8 cellular contexts compared by ENCODE assay signal in the genomic region with DNA sequence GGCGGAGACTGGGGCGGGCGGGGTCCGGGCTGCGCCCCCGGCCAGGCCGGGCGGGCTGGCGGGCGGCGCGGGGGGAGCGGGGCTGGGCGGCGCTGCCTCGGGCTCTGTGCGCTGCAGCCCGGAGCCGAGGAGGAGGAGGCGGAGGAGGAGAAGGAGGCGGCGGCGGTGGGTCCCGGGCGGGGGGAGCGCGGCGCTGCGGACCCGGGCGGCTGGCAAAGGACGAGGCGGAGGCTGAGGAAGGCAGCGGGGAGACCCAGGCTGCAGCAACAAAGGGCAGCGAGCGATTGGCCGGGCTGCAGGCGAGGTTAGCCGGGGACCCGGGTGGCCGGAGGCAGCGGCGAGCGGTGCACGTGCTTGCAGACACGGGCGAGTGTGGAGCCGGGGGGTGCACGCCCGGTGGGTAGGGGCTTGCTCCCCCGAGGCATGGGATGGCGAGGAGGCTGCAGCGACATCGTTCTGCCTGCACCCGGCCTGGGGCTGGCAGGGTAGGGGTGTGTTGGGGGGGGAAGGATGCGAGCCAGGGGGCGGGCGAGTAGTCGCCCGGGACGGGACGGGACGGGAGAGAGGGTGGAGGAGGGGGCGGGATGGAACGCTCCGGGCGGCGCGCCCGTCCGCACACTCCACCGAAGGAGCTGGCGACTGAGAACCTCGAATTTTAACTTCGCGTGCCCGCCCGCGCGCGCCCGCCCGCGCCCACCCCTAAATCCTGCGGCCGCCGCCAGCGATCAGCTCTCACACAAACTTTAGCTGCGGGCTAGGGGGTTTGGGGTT. TPM values are rescaled to one million over a fixed set of nuclear protein-coding genes. Genes with fewer than 3 reads are reported as not detected.
DNase-seq lines count a peak whose midpoint lies in the region; ATAC-seq and TF ChIP-seq lines count a peak whose summit lies in the region.

No MANE protein-coding gene starts in this region.

- peak overlapping the region; percentile 26 to 90 for H3K4me3 ChIP-seq in CD4-positive, alpha-beta memory T cell (ENCODE audit: low read length in 2 of 2)

- H3K4me3 Mint-ChIP-seq in CD4-positive, alpha-beta memory T cell: peak overlapping the region; percentile 87 to 96 (median 94)

- CTCF ChIA-PET in CD4-positive, alpha-beta memory T cell (lab: Charles Lee; ENCODE audit: partially characterized antibody): interaction anchor here (0.6 to 1.0 kb wide), 3 partner anchors 12 to 239 kb away, joined by 3 to 4 read pairs (median 3); no protein-coding TSS in a partner anchor

- intact Hi-C loops in CD4-positive, alpha-beta memory T cell (cut with micrococcal nuclease): loop anchor here (1.0 to 10.0 kb wide), 14 partner anchors 29 to 1578 kb away; partner anchors contain the start of genes ADK, CHCHD1, DNAJC9 and SAMD8

- no peaks in the 10 kb centered on the region for H3K36me3 ChIP-seq in CD4-positive, alpha-beta memory T cell (ENCODE audit: insufficient read depth, low read length)

- H3K36me3 Mint-ChIP-seq in CD4-positive, alpha-beta memory T cell: peaks cover 5 to 12% of the 10 kb centered on the region in 2 donors

- H3K27ac ChIP-seq in CD4-positive, alpha-beta memory T cell (ENCODE audit: low read depth, low read length): peak overlapping the region; percentile 61

- H3K4me1 Mint-ChIP-seq in CD4-positive, alpha-beta memory T cell: peaks cover 55 to 75% (median 59%) of the 10 kb centered on the region in 4 donors

- no peak for TF ChIP-seq CTCF in omental fat pad (IDR thresholded peaks at IDR 0.05)

- no peaks in the 10 kb centered on the region for H3K9me3 ChIP-seq in CD4-positive, alpha-beta memory T cell (ENCODE audit: control insufficient read depth in 1 of 2, low read length in 2 of 2)

- H3K4me1 ChIP-seq in CD4-positive, alpha-beta memory T cell (ENCODE audit: insufficient read depth, low read length): peaks cover 49% of the 10 kb centered on the region

- peak; percentile 0 for ATAC-seq in GM21423 (IDR thresholded peaks at IDR 0.05; ENCODE audit: unreplicated experiment)
- ATAC-seq in omental fat pad (ENCODE audit: low FRiP score): peak; percentile 18
- no peak for ATAC-seq in HG02623 (IDR thresholded peaks at IDR 0.05; ENCODE audit: unreplicated experiment)
- ATAC-seq in HG03442 (IDR thresholded peaks at IDR 0.05; ENCODE audit: unreplicated experiment): no peak

- POLR2A ChIA-PET in CD4-positive, alpha-beta memory T cell (lab: Charles Lee; ENCODE audit: partially characterized antibody): interaction anchor here (0.5 to 6.0 kb wide), 15 partner anchors 16 to 649 kb away, joined by 3 to 58 read pairs (median 5); partner anchors contain the start of genes SAMD8 and VDAC2

- no peaks in the 10 kb centered on the region for H3K27me3 ChIP-seq in CD4-positive, alpha-beta memory T cell (ENCODE audit: insufficient read depth, low read length)

- peaks cover 0 to 5% (median 0%) of the 10 kb centered on the region in 8 donors for H3K9me3 Mint-ChIP-seq in CD4-positive, alpha-beta memory T cell

- H3K27me3 Mint-ChIP-seq in CD4-positive, alpha-beta memory T cell: no peaks in the 10 kb centered on the region

- H3K27ac Mint-ChIP-seq in CD4-positive, alpha-beta memory T cell: peak overlapping the region; percentile 91 to 99 (median 98)

- peak; percentile 60 to 65 (median 64) for DNase-seq in CD4-positive, alpha-beta memory T cell
- DNase-seq in NCI-H2227 treated with DMSO at 0.1 percent for 48 hours (lab: John Stamatoyannopoulos, UW) (peak; percentile 25), activated gamma-delta T cell (lab: John Stamatoyannopoulos, UW) (peak; percentile 83), globus pallidus (ENCODE audit: low spot score) (peak; percentile 74), omental fat pad (ENCODE audit: low spot score) (no peak)

RNA-seq across cellular contexts. Expression of gene KAT6B, which starts 0.8 kb away (rescaled TPM):
- 10 to 100 TPM; 63.6 to 63.9 TPM for total RNA-seq in CD4-positive, alpha-beta memory T cell
- polyA plus RNA-seq in CD4-positive, alpha-beta memory T cell: 10 to 100 TPM; 10.9 to 41.3 TPM
- total RNA-seq in omental fat pad: 10 to 100 TPM; 32.2 to 50.3 (median 37.6) TPM

Comparison
In these comparisons a context has a peak if more than half of its experiments do, and no peak if none do; other contexts are left out.
1. ATAC-seq: peak in GM21423 (single experiment) and omental fat pad (single experiment); none in HG02623 (single experiment) and HG03442 (single experiment).